8 cellular contexts compared by ENCODE assay signal in genomic region chr11:131911388-131912032, GRCh38.
DNase-seq lines count a peak whose midpoint lies in the region; ATAC-seq, FAIRE-seq and TF ChIP-seq lines count a peak whose summit lies in the region.
"Not testable (repeated sequence)": the region's sequence is repeated elsewhere in the genome, so short reads cannot be mapped to it uniquely, and the experiment has no call there.

No MANE protein-coding gene starts in this region.

- CTCF ChIA-PET in A673 (lab: Charles Lee), result interaction anchor here (0.9 to 2.1 kb wide), 4 partner anchors 44 to 224 kb away, joined by 5 to 16 read pairs (median 8); no protein-coding TSS in a partner anchor

- ATAC-seq in gastroesophageal sphincter (peak; percentile 34), left lobe of liver (peak; percentile 24)

- not testable (repeated sequence) for TF ChIP-seq EP300 in gastroesophageal sphincter (IDR thresholded peaks at IDR 0.05); sigmoid colon (IDR thresholded peaks at IDR 0.05)

- not testable (repeated sequence) for TF ChIP-seq POLR2A in GM12891 (IDR thresholded peaks at IDR 0.05; ENCODE audit: low read depth, low read length); Peyer's patch (IDR thresholded peaks at IDR 0.05); gastroesophageal sphincter (IDR thresholded peaks at IDR 0.05); sigmoid colon (IDR thresholded peaks at IDR 0.05)

- intact Hi-C loops in A673 (cut with micrococcal nuclease; ENCODE audit: unreplicated experiment) (loop anchor here (1.0 to 5.0 kb wide), 3 partner anchors 44 to 215 kb away; no protein-coding TSS in a partner anchor), sigmoid colon (cut with DNase I) (loop anchor here (2.0 kb wide), 1 partner anchor 45 kb away; no protein-coding TSS in a partner anchor)

- not testable (repeated sequence) for H3K27me3 ChIP-seq in A673 (replicated peaks; ENCODE audit: insufficient read depth, low read depth, low read length, poor library complexity); Peyer's patch
- H3K27me3 ChIP-seq in gastroesophageal sphincter (peaks cover 60% of the 10 kb centered on the region), sigmoid colon (peaks cover 3 to 23% (median 10%) of the 10 kb centered on the region in 3 donors)

- peak overlapping the region; percentile 62 for H3K4me3 ChIP-seq in A673 (ENCODE audit: low read depth, low read length, poor library complexity, severe bottlenecking)
- peak overlapping the region; percentile 9 to 48 (median 30) for H3K4me3 ChIP-seq in Peyer's patch
- H3K4me3 ChIP-seq in gastroesophageal sphincter, result peak overlapping the region; percentile 19 to 55
- peak overlapping the region; percentile 40 to 64 (median 52) for H3K4me3 ChIP-seq in sigmoid colon

- not testable (repeated sequence) for DNase-seq in A673 (ENCODE audit: low spot score); Peyer's patch; left lobe of liver (ENCODE audit: low spot score); sigmoid colon
- DNase-seq in GM12891 (ENCODE audit: insufficient read length, low spot score) (peak; percentile 34), HTR-8/SVneo (ENCODE audit: insufficient read length, low spot score) (peak; percentile 5), cerebellum (ENCODE audit: low spot score) (peak; percentile 57)

- peak; percentile 72 for FAIRE-seq in GM12891 (lab: Jason Lieb, UNC)
- FAIRE-seq in HTR-8/SVneo (lab: Jason Lieb, UNC), result peak; percentile 87

- not testable (repeated sequence) for H3K36me3 ChIP-seq in A673 (ENCODE audit: insufficient read depth, low read length, poor library complexity, severe bottlenecking); Peyer's patch; gastroesophageal sphincter; sigmoid colon

- no CpG with 5 or more reads among the region's 36 CpGs for WGBS in gastroesophageal sphincter (ENCODE audit: low coverage in 1 of 2), 2 donors
- 13 to 22% methylated on average over 34 to 36 of the region's 36 CpGs for WGBS in sigmoid colon, 2 donors

- H3K4me1 ChIP-seq in A673 (ENCODE audit: insufficient read depth, low read length, poor library complexity, severe bottlenecking) (peaks cover 68% of the 10 kb centered on the region), gastroesophageal sphincter (peaks cover 0 to 24% (median 4%) of the 10 kb centered on the region in 3 donors), sigmoid colon (peaks cover 0 to 25% (median 14%) of the 10 kb centered on the region in 4 donors)
- not testable (repeated sequence) for H3K4me1 ChIP-seq in Peyer's patch

- POLR2A ChIA-PET in A673 (lab: Charles Lee; ENCODE audit: low non-redundant PET), result not testable (repeated sequence)

- BruUV-seq in A673 (replicated peaks; lab: Mats Ljungman, UMichigan), result not testable (repeated sequence)

- H3K9me3 ChIP-seq in A673 (ENCODE audit: low read depth, low read length, poor library complexity, severe bottlenecking); Peyer's patch; gastroesophageal sphincter; sigmoid colon: not testable (repeated sequence)

- peak; percentile 61 for TF ChIP-seq CTCF in A673 (conservative IDR thresholded peaks at IDR 0.05; ENCODE audit: low read depth, low read length)
- TF ChIP-seq CTCF in Peyer's patch (IDR thresholded peaks at IDR 0.05), result peak in 2 of 6 experiments; percentile 28
- peak in 3 of 4 experiments; percentile 5 to 65 (median 41) for TF ChIP-seq CTCF in gastroesophageal sphincter (IDR thresholded peaks at IDR 0.05)
- peak in 1 of 4 experiments; percentile 38 for TF ChIP-seq CTCF in sigmoid colon (IDR thresholded peaks at IDR 0.05)

- H3K27ac ChIP-seq in A673 (ENCODE audit: low read depth, low read length, poor library complexity, severe bottlenecking), result peak overlapping the region; percentile 91
- H3K27ac ChIP-seq in Peyer's patch, result peak overlapping the region in 2 of 4 donors; percentile 62 to 73
- peak overlapping the region in 3 of 4 donors; percentile 56 to 84 (median 67) for H3K27ac ChIP-seq in gastroesophageal sphincter
- H3K27ac ChIP-seq in sigmoid colon, result peak overlapping the region in 2 of 4 donors; percentile 33 to 71
